Comparison of ENCODE assay signal across 16 cellular contexts in genomic region chr5:144697847-144698262, GRCh38.
DNase-seq lines count a peak whose midpoint lies in the region; ATAC-seq, FAIRE-seq and TF ChIP-seq lines count a peak whose summit lies in the region.
"Had no signal": no experiment of that assay in that cellular context is flagged by ENCODE, and none has a peak within 500 bp of the region (broad histone marks: within the 10 kb centered on the region; RNA-seq: fewer than 3 reads in every experiment).

No MANE protein-coding gene starts in this region.

- in situ Hi-C loops in brain microvascular endothelial cell (cut with HindIII; ENCODE audit: low pct_ligation_motif_present, low sequenced_read_pairs) = no loop called here

- no peak overlapping the region for H3K9ac ChIP-seq in kidney (ENCODE audit: low read length in 2 of 2)

- TF ChIP-seq CTCF in brain microvascular endothelial cell (IDR thresholded peaks at IDR 0.05; ENCODE audit: low read depth, low read length, missing control alignments) (peak; percentile 56), kidney (IDR thresholded peaks at IDR 0.05; ENCODE audit: borderline replicate concordance, extremely low read depth, insufficient read depth) (no peak)

- peak; percentile 59 for DNase-seq in AG08396 (ENCODE audit: low spot score)
- DNase-seq in HTR-8/SVneo (ENCODE audit: insufficient read length, low spot score) = peak; percentile 26
- peak; percentile 91 for DNase-seq in brain microvascular endothelial cell
- DNase-seq in kidney glomerular epithelial cell (lab: John Stamatoyannopoulos, UW) = peak; percentile 99
- no peak for DNase-seq in left colon
- DNase-seq in kidney = no peak
- no peak for DNase-seq in SW480 (ENCODE audit: low spot score)
- DNase-seq: adrenal gland; CD4-positive, CD25-positive, alpha-beta regulatory T cell; erythroblast; KG1; NCI-H446; T-cell; transverse colon had no signal

- H3K27ac ChIP-seq in brain microvascular endothelial cell (no peak overlapping the region), kidney (ENCODE audit: low read depth in 2 of 2, low read length in 2 of 2) (no peak overlapping the region)
- H3K27ac ChIP-seq: adrenal gland, prostate gland, transverse colon had no signal

- H3K27me3 ChIP-seq in brain microvascular endothelial cell (replicated peaks) = no peaks in the 10 kb centered on the region
- H3K27me3 ChIP-seq: adrenal gland, transverse colon had no signal

- H3K4me1 ChIP-seq in kidney (ENCODE audit: control insufficient read depth in 1 of 2, insufficient read depth in 1 of 2, low read depth in 1 of 2, low read length in 2 of 2) = no peaks in the 10 kb centered on the region
- H3K4me1 ChIP-seq: adrenal gland, prostate gland, transverse colon had no signal

- intact Hi-C loops in left colon (cut with DNase I, micrococcal nuclease) = no loop called here
- intact Hi-C loops in kidney (cut with DNase I) = no loop called here

- H3K4me3 ChIP-seq in brain microvascular endothelial cell (ENCODE audit: low read depth, low read length) (no peak overlapping the region), kidney (ENCODE audit: low read length in 2 of 2) (no peak overlapping the region)
- H3K4me3 ChIP-seq: adrenal gland, prostate gland, transverse colon had no signal

- ATAC-seq in left colon (no peak), HG02840 (IDR thresholded peaks at IDR 0.05; ENCODE audit: low FRiP score, unreplicated experiment) (no peak)
- ATAC-seq: T-cell had no signal

- FAIRE-seq in HTR-8/SVneo (lab: Jason Lieb, UNC) (peak; percentile 54), kidney (lab: Jason Lieb, UNC) (no peak)

- H3K36me3 ChIP-seq in brain microvascular endothelial cell (replicated peaks) (no peaks in the 10 kb centered on the region), kidney (ENCODE audit: control insufficient read depth in 1 of 2, insufficient read depth in 2 of 2, low read length in 2 of 2) (no peaks in the 10 kb centered on the region)
- H3K36me3 ChIP-seq: adrenal gland, prostate gland, transverse colon had no signal

- no peaks in the 10 kb centered on the region for H3K9me3 ChIP-seq in kidney (ENCODE audit: control insufficient read depth in 1 of 2, low read length in 2 of 2)
- H3K9me3 ChIP-seq: adrenal gland, prostate gland, transverse colon had no signal

Comparison
In these comparisons a context has a peak if more than half of its experiments do, and no peak if none do; other contexts are left out.
1. DNase-seq: peak in AG08396 (single experiment), HTR-8/SVneo (single experiment), brain microvascular endothelial cell (single experiment) and kidney glomerular epithelial cell (single experiment); none in left colon (0 of 2), kidney (single experiment) and SW480 (single experiment).